22 cellular contexts compared by ENCODE assay signal in the genomic region with DNA sequence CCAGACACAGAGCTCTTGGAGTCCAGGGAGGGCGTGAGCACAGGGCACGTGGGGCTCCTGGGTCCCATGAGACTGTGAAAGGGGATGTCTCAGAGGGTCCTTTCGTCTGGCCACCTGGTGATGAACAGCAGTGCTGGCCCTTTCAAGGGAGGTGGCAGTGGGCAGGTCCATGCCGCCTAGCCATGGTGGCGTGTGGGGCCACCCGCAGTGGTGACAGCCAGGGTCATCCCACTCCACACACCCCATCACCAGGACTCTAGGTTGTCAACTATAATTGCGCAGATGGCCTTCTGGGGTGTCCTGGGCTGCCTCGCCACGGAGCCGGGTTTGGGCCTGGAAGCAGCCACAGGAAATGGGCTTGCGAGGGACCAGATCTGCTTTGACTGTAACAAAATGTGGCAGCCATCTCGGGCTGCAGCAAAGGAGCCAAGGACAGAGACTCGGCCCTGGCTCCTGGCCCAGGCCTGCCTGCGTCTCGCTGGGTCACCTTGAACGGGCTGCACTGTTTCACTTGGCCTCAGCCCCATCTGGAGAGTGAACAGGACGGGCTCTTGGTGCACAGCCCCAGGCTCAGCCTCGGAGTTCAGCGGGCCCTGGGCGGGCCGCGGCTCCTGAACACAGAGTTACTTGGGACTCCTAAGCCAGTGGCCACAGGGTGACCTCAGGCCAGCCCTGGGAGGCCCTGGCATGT.
DNase-seq lines count a peak whose midpoint lies in the region; ATAC-seq and TF ChIP-seq lines count a peak whose summit lies in the region.
"Had no signal": no experiment of that assay in that cellular context is flagged by ENCODE, and none has a peak within 500 bp of the region (broad histone marks: within the 10 kb centered on the region; RNA-seq: fewer than 3 reads in every experiment).

No MANE protein-coding gene starts in this region.

- peaks cover 3 to 4% of the 10 kb centered on the region in 2 donors for H3K4me1 ChIP-seq in adrenal gland (replicated peaks in 1 of 2)
- H3K4me1 ChIP-seq: tibial artery had no signal

- H3K27ac Mint-ChIP-seq in mesothelial cell of epicardium, result no peak overlapping the region
- H3K27ac Mint-ChIP-seq: activated CD8-positive, alpha-beta T cell treated with anti-CD3 and anti-CD28 coated beads, Interleukin-2, amount 10 ng/mL, durations not matched to agents 7 days and 5 days; activated naive CD8-positive, alpha-beta T cell treated with anti-CD3 and anti-CD28 coated beads, Interleukin-2, amount 10 ng/mL, durations not matched to agents 7 days and 5 days; activated T-cell treated with anti-CD3 and anti-CD28 coated beads, Interleukin-2, amount 50 U/mL, for 72 hours; effector memory CD8-positive, alpha-beta T cell; memory B cell had no signal

- H3K27ac ChIP-seq in adrenal gland, result peak overlapping the region in 1 of 5 donors; percentile 45
- H3K27ac ChIP-seq in layer of hippocampus (ENCODE audit: low read depth, low read length), result peak overlapping the region; percentile 59
- no peak overlapping the region for H3K27ac ChIP-seq in substantia nigra (ENCODE audit: low read depth, low read length, poor library complexity, severe bottlenecking)
- H3K27ac ChIP-seq: tibial artery had no signal

- H3K9me3 ChIP-seq in adrenal gland (replicated peaks in 1 of 3), result no peaks in the 10 kb centered on the region
- H3K9me3 ChIP-seq: tibial artery had no signal

- DNase-seq in adrenal gland, result peak; percentile 77 to 89 (median 82)
- DNase-seq in ecto neural progenitor cell (ENCODE audit: low spot score), result peak; percentile 43
- DNase-seq in substantia nigra (lab: John Stamatoyannopoulos, UW), result peak in 32 of 49 donors; percentile 13 to 84 (median 56)
- DNase-seq in mesothelial cell of epicardium (ENCODE audit: low spot score in 2 of 2, unreplicated experiment in 2 of 2), result no peak
- no peak for DNase-seq in COR-L47 (lab: John Stamatoyannopoulos, UW)
- DNase-seq in DMS79 (lab: John Stamatoyannopoulos, UW), result no peak
- DNase-seq: activated CD8-positive, alpha-beta T cell treated with anti-CD3 and anti-CD28 coated beads, Interleukin-2, amount 10 ng/mL, durations not matched to agents 7 days and 5 days; activated naive CD8-positive, alpha-beta T cell treated with anti-CD3 and anti-CD28 coated beads, Interleukin-2, amount 10 ng/mL, durations not matched to agents 7 days and 5 days; activated T-cell treated with anti-CD3 and anti-CD28 coated beads, Interleukin-2, amount 50 U/mL, for 72 hours; effector memory CD8-positive, alpha-beta T cell; Kasumi-1; NCI-H1092 treated with DMSO at 0.1 percent for 48 hours; NCI-H2081 treated with DMSO at 0.1 percent for 48 hours; NCI-H510A; stimulated activated CD4-positive, alpha-beta T cell treated with anti-CD3 and anti-CD28 coated beads, Interleukin-12 subunit alpha, Interleukin-12 subunit beta, amount 100 ng/mL, for 4 hours; stimulated activated CD8-positive, alpha-beta memory T cell treated with anti-CD3 and anti-CD28 coated beads, Interleukin-4, amount 100 ng/mL, for 48 hours; T-helper 9 cell had no signal

- H3K4me1 Mint-ChIP-seq in mesothelial cell of epicardium, result no peaks in the 10 kb centered on the region
- H3K4me1 Mint-ChIP-seq: activated naive CD8-positive, alpha-beta T cell treated with anti-CD3 and anti-CD28 coated beads, Interleukin-2, amount 10 ng/mL, durations not matched to agents 7 days and 5 days; memory B cell had no signal

- TF ChIP-seq CTCF in adrenal gland (IDR thresholded peaks at IDR 0.05) (no peak), mesothelial cell of epicardium (IDR thresholded peaks at IDR 0.05; ENCODE audit: unreplicated experiment) (no peak)

- H3K4me3 Mint-ChIP-seq in mesothelial cell of epicardium, result no peak overlapping the region
- H3K4me3 Mint-ChIP-seq: activated CD8-positive, alpha-beta T cell treated with anti-CD3 and anti-CD28 coated beads, Interleukin-2, amount 10 ng/mL, durations not matched to agents 7 days and 5 days; activated naive CD8-positive, alpha-beta T cell treated with anti-CD3 and anti-CD28 coated beads, Interleukin-2, amount 10 ng/mL, durations not matched to agents 7 days and 5 days; activated T-cell treated with anti-CD3 and anti-CD28 coated beads, Interleukin-2, amount 50 U/mL, for 72 hours; effector memory CD8-positive, alpha-beta T cell; memory B cell had no signal

- intact Hi-C loops in adrenal gland (cut with DNase I), result no loop called here

- no peak for ATAC-seq in GM21737 (IDR thresholded peaks at IDR 0.05; ENCODE audit: unreplicated experiment)
- ATAC-seq: activated CD8-positive, alpha-beta T cell treated with anti-CD3 and anti-CD28 coated beads, Interleukin-2, amount 10 ng/mL, durations not matched to agents 7 days and 5 days; activated T-cell treated with anti-CD3 and anti-CD28 coated beads, Interleukin-2, amount 50 U/mL, for 72 hours; effector memory CD8-positive, alpha-beta T cell; SK-N-SH treated with all-trans-retinoic acid at 6 μM for 48 hours had no signal

- peaks cover 4% of the 10 kb centered on the region for H3K9me3 Mint-ChIP-seq in mesothelial cell of epicardium
- H3K9me3 Mint-ChIP-seq: activated naive CD8-positive, alpha-beta T cell treated with anti-CD3 and anti-CD28 coated beads, Interleukin-2, amount 10 ng/mL, durations not matched to agents 7 days and 5 days; activated T-cell treated with anti-CD3 and anti-CD28 coated beads, Interleukin-2, amount 50 U/mL, for 72 hours; effector memory CD8-positive, alpha-beta T cell; memory B cell had no signal

- H3K27me3 ChIP-seq in adrenal gland (no peaks in the 10 kb centered on the region), layer of hippocampus (ENCODE audit: control insufficient read depth, insufficient read depth, low read length) (no peaks in the 10 kb centered on the region)

- 24 to 47% (median 35%) methylated on average over 6 to 22 of the region's 22 CpGs for WGBS in adrenal gland, 4 donors

- TF ChIP-seq POLR2A in adrenal gland (IDR thresholded peaks at IDR 0.05), result no peak

- no peak overlapping the region for H3K4me3 ChIP-seq in adrenal gland
- H3K4me3 ChIP-seq: tibial artery had no signal

- no peaks in the 10 kb centered on the region for H3K36me3 ChIP-seq in adrenal gland (replicated peaks in 1 of 2)
- H3K36me3 ChIP-seq: tibial artery had no signal

- no peaks in the 10 kb centered on the region for H3K36me3 Mint-ChIP-seq in mesothelial cell of epicardium
- H3K36me3 Mint-ChIP-seq: activated naive CD8-positive, alpha-beta T cell treated with anti-CD3 and anti-CD28 coated beads, Interleukin-2, amount 10 ng/mL, durations not matched to agents 7 days and 5 days; memory B cell had no signal

- H3K27me3 Mint-ChIP-seq in mesothelial cell of epicardium (ENCODE audit: low read depth), result peaks cover 8% of the 10 kb centered on the region
- H3K27me3 Mint-ChIP-seq: activated naive CD8-positive, alpha-beta T cell treated with anti-CD3 and anti-CD28 coated beads, Interleukin-2, amount 10 ng/mL, durations not matched to agents 7 days and 5 days had no signal

Comparison
In these comparisons a context has a peak if more than half of its experiments do, and no peak if none do; other contexts are left out.
1. DNase-seq: peak in adrenal gland (7 of 7), ecto neural progenitor cell (single experiment) and substantia nigra (32 of 49); none in mesothelial cell of epicardium (0 of 2), COR-L47 (single experiment) and DMS79 (single experiment).